In genomic region chr5:134648425-134649162, GRCh38 we compare ENCODE assay signal across 8 cellular contexts. TPM values are rescaled to one million over a fixed set of nuclear protein-coding genes. Genes with fewer than 3 reads are reported as not detected.
DNase-seq lines count a peak whose midpoint lies in the region; ATAC-seq and TF ChIP-seq lines count a peak whose summit lies in the region.

TSS of gene SEC24A (plus strand) at chr5:134648785. CDS start at chr5:134649077, 292 bp downstream.

- H2AFZ ChIP-seq in KMS-11 (ENCODE audit: low read depth), result peak within 1 kb of the TSS; percentile 76

- H3K9me3 Mint-ChIP-seq in naive B cell, result no peaks in the 10 kb centered on the region
- no peaks in the 10 kb centered on the region for H3K9me3 Mint-ChIP-seq in stimulated activated memory B cell treated with anti-CD40 and anti-IgM and Interleukin-4, amounts not matched to agents 10 μg/mL and 1 μg/mL and 100 μg/mL, for 72 hours

- no peaks in the 10 kb centered on the region for H3K27me3 Mint-ChIP-seq in naive B cell
- no peaks in the 10 kb centered on the region for H3K27me3 Mint-ChIP-seq in stimulated activated memory B cell treated with anti-CD40 and anti-IgM and Interleukin-4, amounts not matched to agents 10 μg/mL and 1 μg/mL and 100 μg/mL, for 72 hours

- no peak for TF ChIP-seq CTCF in KMS-11 (conservative IDR thresholded peaks at IDR 0.05; ENCODE audit: low read depth, low read length)

- peak; percentile 82 for ATAC-seq in GM21737 (IDR thresholded peaks at IDR 0.05; ENCODE audit: unreplicated experiment)
- ATAC-seq in naive B cell (ENCODE audit: low read depth in 2 of 2), result peak; percentile 85
- peak; percentile 95 for ATAC-seq in stimulated activated memory B cell treated with anti-CD40 and anti-IgM and Interleukin-4, amounts not matched to agents 10 μg/mL and 1 μg/mL and 100 μg/mL, for 72 hours

- no peaks in the 10 kb centered on the region for H3K36me3 Mint-ChIP-seq in naive B cell
- no peaks in the 10 kb centered on the region for H3K36me3 Mint-ChIP-seq in stimulated activated memory B cell treated with anti-CD40 and anti-IgM and Interleukin-4, amounts not matched to agents 10 μg/mL and 1 μg/mL and 100 μg/mL, for 72 hours

- no peaks in the 10 kb centered on the region for H3K36me3 ChIP-seq in KMS-11 (ENCODE audit: insufficient read depth)

- H3K27ac ChIP-seq in KMS-11, result peak within 1 kb of the TSS; percentile 98

- peaks cover 49% of the 10 kb centered on the region for H3K4me1 ChIP-seq in KMS-11 (ENCODE audit: low read depth, poor library complexity, severe bottlenecking)

- H3K4me3 Mint-ChIP-seq in naive B cell, result peak within 1 kb of the TSS; percentile 95 to 100 (median 99)
- peak within 1 kb of the TSS; percentile 98 for H3K4me3 Mint-ChIP-seq in stimulated activated memory B cell treated with anti-CD40 and anti-IgM and Interleukin-4, amounts not matched to agents 10 μg/mL and 1 μg/mL and 100 μg/mL, for 72 hours

- no peaks in the 10 kb centered on the region for H3K27me3 ChIP-seq in KMS-11 (ENCODE audit: insufficient read depth, low read depth)

- H3K79me2 ChIP-seq in KMS-11 (ENCODE audit: insufficient read depth, low read depth), result peaks cover 52% of the 10 kb centered on the region

- peak within 1 kb of the TSS; percentile 97 to 100 (median 100) for H3K27ac Mint-ChIP-seq in naive B cell
- peak within 1 kb of the TSS; percentile 99 for H3K27ac Mint-ChIP-seq in stimulated activated memory B cell treated with anti-CD40 and anti-IgM and Interleukin-4, amounts not matched to agents 10 μg/mL and 1 μg/mL and 100 μg/mL, for 72 hours

- H4K20me1 ChIP-seq in KMS-11 (ENCODE audit: insufficient read depth), result no peaks in the 10 kb centered on the region

- peak within 1 kb of the TSS; percentile 97 for H3K9ac ChIP-seq in KMS-11

- DNase-seq in DMS79 treated with DMSO at 0.1 percent for 48 hours (lab: John Stamatoyannopoulos, UW), result peak; percentile 50
- peak; percentile 94 for DNase-seq in RPMI8226
- peak; percentile 77 to 85 for DNase-seq in activated T-helper 1 cell treated with anti-CD3 and anti-CD28 coated beads, Interleukin-2, amount 50 U/mL, for 16 hours (ENCODE audit: low read depth in 1 of 2, low spot score in 1 of 2)
- peak; percentile 92 for DNase-seq in fibroblast of gingiva (ENCODE audit: low read depth)
- DNase-seq in naive B cell, result peak; percentile 88

- no peak within 1 kb of the TSS for H3K4me3 ChIP-seq in KMS-11 (IDR thresholded peaks at IDR 0.05; ENCODE audit: insufficient read depth, low read depth, low read length)

- peaks cover 9 to 33% (median 22%) of the 10 kb centered on the region in 3 donors for H3K4me1 Mint-ChIP-seq in naive B cell
- peaks cover 27% of the 10 kb centered on the region for H3K4me1 Mint-ChIP-seq in stimulated activated memory B cell treated with anti-CD40 and anti-IgM and Interleukin-4, amounts not matched to agents 10 μg/mL and 1 μg/mL and 100 μg/mL, for 72 hours

- H3K4me2 ChIP-seq in KMS-11, result peak within 1 kb of the TSS; percentile 43

RNA-seq across cellular contexts. Expression of gene SEC24A, which starts in this region (rescaled TPM):
- polyA plus RNA-seq in naive B cell (ENCODE audit: low read depth in 6 of 6), result 1 to 10 TPM; 3.2 to 7.7 (median 5.6) TPM
